19 cellular contexts compared by ENCODE assay signal in genomic region chr17:14336418-14336817, GRCh38. TPM values are rescaled to one million over a fixed set of nuclear protein-coding genes. Genes with fewer than 3 reads are reported as not detected.
DNase-seq lines count a peak whose midpoint lies in the region; ATAC-seq lines count a peak whose summit lies in the region.
"Had no signal": no experiment of that assay in that cellular context is flagged by ENCODE, and none has a peak within 500 bp of the region (broad histone marks: within the 10 kb centered on the region; RNA-seq: fewer than 3 reads in every experiment).

No MANE protein-coding gene starts in this region.

- peak overlapping the region; percentile 10 for H3K4me3 ChIP-seq in CD4-positive, CD25-positive, alpha-beta regulatory T cell (ENCODE audit: low read depth, low read length)

- POLR2A ChIA-PET in naive thymus-derived CD8-positive, alpha-beta T cell (lab: Charles Lee): no interaction called here

- peak overlapping the region; percentile 46 to 71 (median 65) for H3K4me3 Mint-ChIP-seq in CD4-positive, CD25-positive, alpha-beta regulatory T cell
- no peak overlapping the region for H3K4me3 Mint-ChIP-seq in effector memory CD8-positive, alpha-beta T cell
- H3K4me3 Mint-ChIP-seq in naive thymus-derived CD8-positive, alpha-beta T cell: peak overlapping the region in 2 of 10 donors; percentile 4 to 29

- no peaks in the 10 kb centered on the region for H3K27me3 ChIP-seq in CD4-positive, CD25-positive, alpha-beta regulatory T cell (ENCODE audit: control insufficient read depth, insufficient read depth, low read length)

- H3K36me3 ChIP-seq in CD4-positive, CD25-positive, alpha-beta regulatory T cell (ENCODE audit: control insufficient read depth, insufficient read depth, low read length): peaks cover 8% of the 10 kb centered on the region

- no peak for ATAC-seq in CD4-positive, CD25-positive, alpha-beta regulatory T cell (ENCODE audit: low read depth in 2 of 2)
- ATAC-seq in effector memory CD8-positive, alpha-beta T cell (replicated peaks): no peak
- no peak for ATAC-seq in naive thymus-derived CD8-positive, alpha-beta T cell
- ATAC-seq in GM19023 (IDR thresholded peaks at IDR 0.05; ENCODE audit: unreplicated experiment) (no peak), HG03108 (IDR thresholded peaks at IDR 0.05; ENCODE audit: unreplicated experiment) (no peak)
- ATAC-seq: CD8-positive, alpha-beta T cell had no signal

- H3K27ac Mint-ChIP-seq in CD4-positive, CD25-positive, alpha-beta regulatory T cell: peak overlapping the region; percentile 90 to 94 (median 94)
- peak overlapping the region; percentile 20 to 56 for H3K27ac Mint-ChIP-seq in effector memory CD8-positive, alpha-beta T cell
- peak overlapping the region in 8 of 10 donors; percentile 11 to 88 (median 68) for H3K27ac Mint-ChIP-seq in naive thymus-derived CD8-positive, alpha-beta T cell

- peak overlapping the region; percentile 57 for H3K27ac ChIP-seq in CD4-positive, CD25-positive, alpha-beta regulatory T cell (ENCODE audit: insufficient read depth, low read length, poor library complexity, severe bottlenecking)
- H3K27ac ChIP-seq: KMS-11 had no signal

- no peaks in the 10 kb centered on the region for H3K27me3 Mint-ChIP-seq in CD4-positive, CD25-positive, alpha-beta regulatory T cell
- no peaks in the 10 kb centered on the region for H3K27me3 Mint-ChIP-seq in effector memory CD8-positive, alpha-beta T cell
- H3K27me3 Mint-ChIP-seq in naive thymus-derived CD8-positive, alpha-beta T cell: no peaks in the 10 kb centered on the region

- peaks cover 92% of the 10 kb centered on the region for H3K4me1 ChIP-seq in CD4-positive, CD25-positive, alpha-beta regulatory T cell (ENCODE audit: control insufficient read depth, insufficient read depth, low read length, poor library complexity, severe bottlenecking)

- peaks cover 46 to 99% (median 82%) of the 10 kb centered on the region in 4 donors for H3K4me1 Mint-ChIP-seq in CD4-positive, CD25-positive, alpha-beta regulatory T cell
- H3K4me1 Mint-ChIP-seq in effector memory CD8-positive, alpha-beta T cell (ENCODE audit: low read depth in 2 of 2): peaks cover 58 to 60% of the 10 kb centered on the region in 2 donors
- H3K4me1 Mint-ChIP-seq in naive thymus-derived CD8-positive, alpha-beta T cell: peaks cover 52 to 97% (median 94%) of the 10 kb centered on the region in 4 donors

- no peaks in the 10 kb centered on the region for H3K9me3 ChIP-seq in CD4-positive, CD25-positive, alpha-beta regulatory T cell (ENCODE audit: control insufficient read depth in 2 of 2, low read length in 2 of 2)

- H3K36me3 Mint-ChIP-seq in CD4-positive, CD25-positive, alpha-beta regulatory T cell: peaks cover 16% of the 10 kb centered on the region
- H3K36me3 Mint-ChIP-seq in effector memory CD8-positive, alpha-beta T cell (ENCODE audit: insufficient read depth): peaks cover 7% of the 10 kb centered on the region
- peaks cover 0 to 17% (median 4%) of the 10 kb centered on the region in 3 donors for H3K36me3 Mint-ChIP-seq in naive thymus-derived CD8-positive, alpha-beta T cell

- peak; percentile 28 for DNase-seq in activated effector memory CD4-positive, alpha-beta T cell treated with anti-CD3 and anti-CD28 coated beads, Interleukin-2, amount 50 U/mL, for 16 hours
- no peak for DNase-seq in activated effector memory CD4-positive, alpha-beta T cell treated with Interleukin-2 at 50 U/mL for 16 hours
- DNase-seq in CD4-positive, CD25-positive, alpha-beta regulatory T cell: no peak
- DNase-seq in effector memory CD8-positive, alpha-beta T cell: no peak
- no peak for DNase-seq in naive thymus-derived CD8-positive, alpha-beta T cell
- no peak for DNase-seq in HUDEP-2 (lab: John Stamatoyannopoulos, UW; ENCODE audit: unreplicated experiment in 76 of 76)
- DNase-seq: CD8-positive, alpha-beta T cell; DND-41; GDM1; NCI-H1092; NCI-H1694; NCI-H2107; NCI-H226; NCI-H526 treated with DMSO at 0.1 percent for 48 hours; NK-92 treated with Interleukin-12 subunit alpha and Interleukin-12 subunit beta, amount 100 ng/mL, for 24 hours; RPMI8226 had no signal

- peaks cover 0 to 1% (median 0%) of the 10 kb centered on the region in 7 donors for H3K9me3 Mint-ChIP-seq in CD4-positive, CD25-positive, alpha-beta regulatory T cell
- H3K9me3 Mint-ChIP-seq in effector memory CD8-positive, alpha-beta T cell: no peaks in the 10 kb centered on the region
- no peaks in the 10 kb centered on the region for H3K9me3 Mint-ChIP-seq in naive thymus-derived CD8-positive, alpha-beta T cell
- H3K9me3 Mint-ChIP-seq: CD8-positive, alpha-beta T cell had no signal

RNA-seq across cellular contexts. Expression of gene HS3ST3B1, which starts 35.5 kb away (rescaled TPM):
- 47.8 TPM for total RNA-seq in CD4-positive, CD25-positive, alpha-beta regulatory T cell
- polyA plus RNA-seq in CD4-positive, CD25-positive, alpha-beta regulatory T cell: 10 to 100 TPM; 22.7 to 36.9 (median 25.0) TPM
- total RNA-seq in naive thymus-derived CD8-positive, alpha-beta T cell: 10 to 100 TPM; 37.5 to 37.6 TPM
- 10 to 100 TPM in 2 of 3 donors, 1 to 10 TPM in 1; 9.2 to 12.7 (median 11.8) TPM for polyA plus RNA-seq in naive thymus-derived CD8-positive, alpha-beta T cell

Comparison
In these comparisons a context has a peak if more than half of its experiments do, and no peak if none do; other contexts are left out.
1. H3K27ac Mint-ChIP-seq: peak in every context shown above with its lines; median percentile 94 in CD4-positive, CD25-positive, alpha-beta regulatory T cell; 68 in naive thymus-derived CD8-positive, alpha-beta T cell; 38 in effector memory CD8-positive, alpha-beta T cell.
2. H3K4me3 Mint-ChIP-seq: peak in CD4-positive, CD25-positive, alpha-beta regulatory T cell (4 of 4); none in effector memory CD8-positive, alpha-beta T cell (0 of 2).